In genomic region chr5:14816999-14817761, GRCh38 we compare ENCODE assay signal across 8 cellular contexts. TPM values are rescaled to one million over a fixed set of nuclear protein-coding genes. Genes with fewer than 3 reads are reported as not detected.
DNase-seq lines count a peak whose midpoint lies in the region; ATAC-seq and TF ChIP-seq lines count a peak whose summit lies in the region.
"Had no signal": no experiment of that assay in that cellular context is flagged by ENCODE, and none has a peak within 500 bp of the region (broad histone marks: within the 10 kb centered on the region; RNA-seq: fewer than 3 reads in every experiment).

No MANE protein-coding gene starts in this region.

- H3K4me1 Mint-ChIP-seq in mesothelial cell of epicardium, result peaks cover 10% of the 10 kb centered on the region

- peak; percentile 64 for ATAC-seq in GM21619 (IDR thresholded peaks at IDR 0.05; ENCODE audit: unreplicated experiment)

- no peak overlapping the region for H3K4me3 Mint-ChIP-seq in mesothelial cell of epicardium

- no peaks in the 10 kb centered on the region for H3K9me3 Mint-ChIP-seq in mesothelial cell of epicardium

- H3K4me3 ChIP-seq in fibroblast of pulmonary artery (replicated peaks; ENCODE audit: low read depth, low read length), result no peak overlapping the region

- no peaks in the 10 kb centered on the region for H3K36me3 Mint-ChIP-seq in mesothelial cell of epicardium

- no peaks in the 10 kb centered on the region for H3K27me3 Mint-ChIP-seq in mesothelial cell of epicardium (ENCODE audit: low read depth)

- DNase-seq in RKO (ENCODE audit: low spot score) (peak; percentile 29), fibroblast of pulmonary artery (ENCODE audit: low read depth) (peak; percentile 92), mesothelial cell of epicardium (ENCODE audit: low spot score in 2 of 2, unreplicated experiment in 2 of 2) (no peak), SKM-1 treated with dmso at 0.1 percent for 144 hours (lab: John Stamatoyannopoulos, UW; ENCODE audit: unreplicated experiment) (no peak), NAMALWA (ENCODE audit: low spot score) (no peak)
- DNase-seq in stimulated activated CD8-positive, alpha-beta memory T cell treated with anti-CD3 and anti-CD28 coated beads, Interleukin-15, amount 100 ng/mL, for 48 hours (ENCODE audit: low read depth in 2 of 2), result peak; percentile 53 to 59
- DNase-seq: central memory CD4-positive, alpha-beta T cell had no signal

- no peak overlapping the region for H3K27ac Mint-ChIP-seq in mesothelial cell of epicardium

- TF ChIP-seq CTCF in fibroblast of pulmonary artery (IDR thresholded peaks at IDR 0.05; ENCODE audit: low read length, missing control alignments) (no peak), mesothelial cell of epicardium (IDR thresholded peaks at IDR 0.05; ENCODE audit: unreplicated experiment) (no peak)

RNA-seq across cellular contexts. Expression of gene ANKH, which starts 54.4 kb away (rescaled TPM):
- 39.1 to 39.7 TPM (median 39.4 TPM) in 3 replicates for total RNA-seq in mesothelial cell of epicardium

Comparison
In these comparisons a context has a peak if more than half of its experiments do, and no peak if none do; other contexts are left out.
1. DNase-seq: peak in RKO (single experiment), fibroblast of pulmonary artery (single experiment) and stimulated activated CD8-positive, alpha-beta memory T cell treated with anti-CD3 and anti-CD28 coated beads, Interleukin-15, amount 100 ng/mL, for 48 hours (2 of 2); none in mesothelial cell of epicardium (0 of 2), SKM-1 treated with dmso at 0.1 percent for 144 hours (single experiment) and NAMALWA (single experiment).